Comparison of ENCODE assay signal across 19 cellular contexts in the genomic region with DNA sequence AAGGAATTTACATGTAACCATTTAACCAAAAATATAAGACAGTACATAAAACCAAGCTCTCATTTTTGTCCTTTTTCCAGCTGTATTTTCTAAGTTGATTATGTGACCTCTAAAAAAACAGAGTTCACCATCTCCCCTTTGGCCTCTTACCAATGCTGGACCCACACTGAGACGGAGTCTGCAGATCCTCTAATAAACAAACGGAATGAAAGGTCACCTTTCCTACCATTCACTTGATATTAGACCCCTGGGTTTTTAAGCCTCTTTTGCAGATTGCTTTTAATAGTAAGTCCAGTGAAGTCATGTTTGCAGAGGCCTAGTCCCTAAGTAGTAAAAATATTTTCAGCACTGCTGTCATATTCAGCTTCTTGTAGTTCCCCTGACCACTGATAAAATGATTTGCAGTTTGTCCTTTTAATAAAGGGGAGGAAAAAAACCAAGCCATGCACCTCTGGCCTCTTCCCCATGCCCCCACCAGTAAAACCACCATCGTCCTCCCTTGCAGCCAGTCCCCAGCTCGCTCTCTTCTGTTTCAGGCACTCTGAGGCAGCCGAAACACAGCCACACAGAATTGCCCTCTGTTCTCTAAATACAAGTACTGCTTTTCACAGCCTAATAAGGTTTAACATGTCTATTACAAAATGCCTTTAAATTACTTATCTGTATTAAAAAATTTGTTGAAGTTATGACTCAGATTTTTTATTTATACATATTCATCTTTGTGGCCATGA.
DNase-seq lines count a peak whose midpoint lies in the region; ATAC-seq and TF ChIP-seq lines count a peak whose summit lies in the region.
"Had no signal": no experiment of that assay in that cellular context is flagged by ENCODE, and none has a peak within 500 bp of the region (broad histone marks: within the 10 kb centered on the region; RNA-seq: fewer than 3 reads in every experiment).

No MANE protein-coding gene starts in this region.

- H3K4me1 Mint-ChIP-seq in H9: peaks cover 7 to 8% of the 10 kb centered on the region in 2 experiments
- H3K4me1 Mint-ChIP-seq in T-helper 2 cell treated with Interferon-gamma antibody and Interleukin-4, amounts not matched to agents 5 μg/mL and 100 μg/mL, for 36 hours (ENCODE audit: low read depth): peaks cover 39% of the 10 kb centered on the region

- H3K9me3 ChIP-seq in H9 (ENCODE audit: control insufficient read depth, low read depth, low read length): no peaks in the 10 kb centered on the region
- H3K9me3 ChIP-seq in SJCRH30 (replicated peaks): no peaks in the 10 kb centered on the region; the same call in 1 of the 2 replicates
- H3K9me3 ChIP-seq in left lung: no peaks in the 10 kb centered on the region
- H3K9me3 ChIP-seq: BE2C, Peyer's patch, tibial nerve had no signal

- no peaks in the 10 kb centered on the region for H3K79me2 ChIP-seq in H9 (ENCODE audit: insufficient read depth, low read length)

- H3K56ac ChIP-seq in H9 (ENCODE audit: insufficient read length, low read depth, low read length): no peak overlapping the region

- no peaks in the 10 kb centered on the region for H3K9me3 Mint-ChIP-seq in H9
- H3K9me3 Mint-ChIP-seq in T-helper 2 cell treated with Interferon-gamma antibody and Interleukin-4, amounts not matched to agents 5 μg/mL and 100 μg/mL, for 36 hours: peaks cover 40% of the 10 kb centered on the region
- H3K9me3 Mint-ChIP-seq: stimulated activated naive B cell treated with anti-CD40 and anti-IgM and Interleukin-4, amounts not matched to agents 10 μg/mL and 1 μg/mL and 100 μg/mL, for 72 hours had no signal

- no peaks in the 10 kb centered on the region for H3K36me3 Mint-ChIP-seq in H9 (ENCODE audit: insufficient read depth in 1 of 3, low read depth in 3 of 3)
- H3K36me3 Mint-ChIP-seq in T-helper 2 cell treated with Interferon-gamma antibody and Interleukin-4, amounts not matched to agents 5 μg/mL and 100 μg/mL, for 36 hours (ENCODE audit: low read depth): peaks cover 44% of the 10 kb centered on the region
- H3K36me3 Mint-ChIP-seq: stimulated activated naive B cell treated with anti-CD40 and anti-IgM and Interleukin-4, amounts not matched to agents 10 μg/mL and 1 μg/mL and 100 μg/mL, for 72 hours had no signal

- H3K27ac ChIP-seq in H9 (ENCODE audit: insufficient read length, low read depth, low read length): no peak overlapping the region
- peak overlapping the region; percentile 25; the same call in 1 of the 2 replicates for H3K27ac ChIP-seq in SJCRH30
- no peak overlapping the region for H3K27ac ChIP-seq in left lung
- H3K27ac ChIP-seq: Peyer's patch had no signal

- no peaks in the 10 kb centered on the region; the same call in 1 of the 2 replicates for H3K36me3 ChIP-seq in SJCRH30
- no peaks in the 10 kb centered on the region for H3K36me3 ChIP-seq in left lung
- H3K36me3 ChIP-seq: BE2C, Peyer's patch, tibial nerve had no signal

- no peak overlapping the region for H3K9ac ChIP-seq in H9 (ENCODE audit: extremely low read depth, insufficient read length, low read length)

- H3K4me1 ChIP-seq in H9 (ENCODE audit: insufficient read depth, low read length) (no peaks in the 10 kb centered on the region), SJCRH30 (peaks cover 35% of the 10 kb centered on the region), left lung (peaks cover 0 to 2% of the 10 kb centered on the region in 2 donors)
- H3K4me1 ChIP-seq: Peyer's patch had no signal

- H3K4ac ChIP-seq in H9 (ENCODE audit: low read depth, low read length): no peak overlapping the region

- H2BK15ac ChIP-seq in H9 (ENCODE audit: low read depth, low read length): no peak overlapping the region

- H3K14ac ChIP-seq in H9 (ENCODE audit: insufficient read depth, low read length): no peak overlapping the region

- H4K8ac ChIP-seq in H9 (replicated peaks; ENCODE audit: insufficient read length, low read depth, low read length): no peak overlapping the region

- no peak overlapping the region for H3K23ac ChIP-seq in H9 (ENCODE audit: insufficient read length, low read depth, low read length)

- no peaks in the 10 kb centered on the region for H3K27me3 ChIP-seq in H9 (ENCODE audit: insufficient read depth, low read length)
- no peaks in the 10 kb centered on the region for H3K27me3 ChIP-seq in SJCRH30
- no peaks in the 10 kb centered on the region for H3K27me3 ChIP-seq in left lung
- H3K27me3 ChIP-seq: BE2C, Peyer's patch, tibial nerve had no signal

- no peak overlapping the region for H2BK5ac ChIP-seq in H9 (ENCODE audit: insufficient read length, low read length)

- H4K5ac ChIP-seq in H9 (ENCODE audit: insufficient read length, low read depth, low read length): no peak overlapping the region

- no CpG with 5 or more reads among the region's 5 CpGs for WGBS in H9 (ENCODE audit: extremely low coverage, insufficient read length, low lambda C conversion rate)

- H3K4me2 ChIP-seq in H9 (ENCODE audit: insufficient read depth, insufficient read length, low read length): no peak overlapping the region

- H3K23me2 ChIP-seq in H9 (ENCODE audit: insufficient read length, low read depth, low read length, poor library complexity, severe bottlenecking): no peaks in the 10 kb centered on the region

- H2BK12ac ChIP-seq in H9 (ENCODE audit: insufficient read length, low read depth, low read length): no peak overlapping the region

- H3K4me3 Mint-ChIP-seq in H9: no peak overlapping the region
- H3K4me3 Mint-ChIP-seq in T-helper 2 cell treated with Interferon-gamma antibody and Interleukin-4, amounts not matched to agents 5 μg/mL and 100 μg/mL, for 36 hours: no peak overlapping the region
- H3K4me3 Mint-ChIP-seq: effector memory CD8-positive, alpha-beta T cell; stimulated activated naive B cell treated with anti-CD40 and anti-IgM and Interleukin-4, amounts not matched to agents 10 μg/mL and 1 μg/mL and 100 μg/mL, for 72 hours had no signal

- H2BK20ac ChIP-seq in H9 (ENCODE audit: low read depth, low read length, poor library complexity, severe bottlenecking): no peak overlapping the region

- no peaks in the 10 kb centered on the region for H3K27me3 Mint-ChIP-seq in H9 (ENCODE audit: low read depth)
- no peaks in the 10 kb centered on the region for H3K27me3 Mint-ChIP-seq in T-helper 2 cell treated with Interferon-gamma antibody and Interleukin-4, amounts not matched to agents 5 μg/mL and 100 μg/mL, for 36 hours (ENCODE audit: low read depth)
- H3K27me3 Mint-ChIP-seq: effector memory CD8-positive, alpha-beta T cell; stimulated activated naive B cell treated with anti-CD40 and anti-IgM and Interleukin-4, amounts not matched to agents 10 μg/mL and 1 μg/mL and 100 μg/mL, for 72 hours had no signal

- no peak overlapping the region for H3K4me3 ChIP-seq in SJCRH30
- H3K4me3 ChIP-seq in left lung: no peak overlapping the region
- H3K4me3 ChIP-seq: Peyer's patch, tibial nerve had no signal

- DNase-seq in H9 (no peak), SJCRH30 (peak; percentile 35 to 56), hepatic stellate cell (ENCODE audit: low spot score) (peak; percentile 7), pons (ENCODE audit: low spot score) (peak; percentile 60), left lung (no peak), epidermal melanocyte (ENCODE audit: insufficient read length, low spot score) (no peak)
- no peak for DNase-seq in T-helper 2 cell treated with Interferon-gamma antibody and Interleukin-4, amounts not matched to agents 5 μg/mL and 100 μg/mL, for 36 hours (ENCODE audit: low spot score)
- DNase-seq: amniotic stem cell; BE2C; DMS 273 treated with DMSO at 0.1 percent for 48 hours; effector memory CD8-positive, alpha-beta T cell; KBM-7; NCI-H1048; NCI-H2081 treated with DMSO at 0.1 percent for 48 hours; NCI-H69; Peyer's patch; stimulated activated naive B cell treated with anti-CD40 and anti-IgM and Interleukin-4, amounts not matched to agents 10 μg/mL and 1 μg/mL and 100 μg/mL, for 72 hours had no signal

- H4K91ac ChIP-seq in H9 (ENCODE audit: insufficient read length, low read depth, low read length): no peak overlapping the region

- no peaks in the 10 kb centered on the region for H4K20me1 ChIP-seq in H9 (ENCODE audit: control insufficient read depth, insufficient read depth, insufficient read length)

- no peak overlapping the region for H3K18ac ChIP-seq in H9 (ENCODE audit: insufficient read length, low read depth, low read length)

- no peak overlapping the region for H2BK120ac ChIP-seq in H9 (ENCODE audit: low read depth, low read length, poor library complexity, severe bottlenecking)

- ATAC-seq in left lung (no peak), GM19455 (IDR thresholded peaks at IDR 0.05; ENCODE audit: unreplicated experiment) (no peak)
- ATAC-seq: effector memory CD8-positive, alpha-beta T cell; stimulated activated naive B cell treated with anti-CD40 and anti-IgM and Interleukin-4, amounts not matched to agents 10 μg/mL and 1 μg/mL and 100 μg/mL, for 72 hours had no signal

- intact Hi-C loops in left lung (cut with DNase I): no loop called here

- H2AK5ac ChIP-seq in H9 (ENCODE audit: insufficient read length, low read length): no peak overlapping the region

- no peaks in the 10 kb centered on the region for H3K79me1 ChIP-seq in H9 (ENCODE audit: insufficient read depth, low read depth, low read length, poor library complexity, severe bottlenecking)

- TF ChIP-seq CTCF in H9 (conservative IDR thresholded peaks at IDR 0.05) (no peak), left lung (IDR thresholded peaks at IDR 0.05) (no peak)

- peak overlapping the region in 2 of 3 experiments; percentile 70 to 82; a peak in 2 of 7 replicates for H3K27ac Mint-ChIP-seq in H9
- H3K27ac Mint-ChIP-seq in T-helper 2 cell treated with Interferon-gamma antibody and Interleukin-4, amounts not matched to agents 5 μg/mL and 100 μg/mL, for 36 hours: no peak overlapping the region
- H3K27ac Mint-ChIP-seq: effector memory CD8-positive, alpha-beta T cell; stimulated activated naive B cell treated with anti-CD40 and anti-IgM and Interleukin-4, amounts not matched to agents 10 μg/mL and 1 μg/mL and 100 μg/mL, for 72 hours had no signal

- no peak overlapping the region for H3T11ph ChIP-seq in H9 (ENCODE audit: low read length)

- no peak overlapping the region for H2AFZ ChIP-seq in H9 (ENCODE audit: low read length)

Comparison
In these comparisons a context has a peak if more than half of its experiments do, and no peak if none do; other contexts are left out.
1. DNase-seq: peak in SJCRH30 (2 of 2), hepatic stellate cell (single experiment) and pons (single experiment); none in H9 (single experiment), left lung (0 of 2), T-helper 2 cell treated with Interferon-gamma antibody and Interleukin-4, amounts not matched to agents 5 μg/mL and 100 μg/mL, for 36 hours (single experiment) and epidermal melanocyte (single experiment).